8 cellular contexts compared by ENCODE assay signal in the genomic region with DNA sequence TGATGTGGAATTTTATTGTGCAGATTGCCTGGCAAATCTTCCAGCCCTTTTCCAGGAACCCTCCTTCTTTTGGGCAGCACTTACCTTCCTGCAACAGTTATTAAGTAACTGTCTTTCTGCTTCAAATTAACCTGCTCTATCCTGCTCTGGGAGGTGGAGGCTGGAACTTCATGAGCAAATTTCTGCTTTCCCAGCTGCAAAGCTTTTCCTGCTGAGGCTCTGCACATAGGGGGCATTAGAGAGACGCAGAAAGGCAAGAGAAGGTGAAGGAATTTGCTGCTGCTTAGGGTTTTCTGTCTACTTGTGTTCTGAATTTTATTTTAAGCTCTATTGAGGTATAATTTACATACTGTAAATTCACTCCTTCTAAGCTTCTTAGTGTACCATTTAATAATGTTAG.
DNase-seq lines count a peak whose midpoint lies in the region; ATAC-seq lines count a peak whose summit lies in the region.

No MANE protein-coding gene starts in this region.

- peak; percentile 30 for DNase-seq in NCI-H2107 treated with DMSO at 0.1 percent for 48 hours (lab: John Stamatoyannopoulos, UW; ENCODE audit: unreplicated experiment)
- no peak for DNase-seq in NCI-H2107 (lab: John Stamatoyannopoulos, UW)
- DNase-seq in NCI-H1092 (lab: John Stamatoyannopoulos, UW), result peak; percentile 12
- peak; percentile 47 for DNase-seq in cerebellar cortex (ENCODE audit: low spot score)
- DNase-seq in middle frontal gyrus (ENCODE audit: extremely low spot score, low spot score), result peak; percentile 26

- ATAC-seq in HG03196 (IDR thresholded peaks at IDR 0.05; ENCODE audit: unreplicated experiment) (no peak), GM21737 (IDR thresholded peaks at IDR 0.05; ENCODE audit: unreplicated experiment) (no peak), HG02870 (IDR thresholded peaks at IDR 0.05; ENCODE audit: unreplicated experiment) (no peak)
